ENCODE assay signal across 10 cellular contexts in the genomic region with DNA sequence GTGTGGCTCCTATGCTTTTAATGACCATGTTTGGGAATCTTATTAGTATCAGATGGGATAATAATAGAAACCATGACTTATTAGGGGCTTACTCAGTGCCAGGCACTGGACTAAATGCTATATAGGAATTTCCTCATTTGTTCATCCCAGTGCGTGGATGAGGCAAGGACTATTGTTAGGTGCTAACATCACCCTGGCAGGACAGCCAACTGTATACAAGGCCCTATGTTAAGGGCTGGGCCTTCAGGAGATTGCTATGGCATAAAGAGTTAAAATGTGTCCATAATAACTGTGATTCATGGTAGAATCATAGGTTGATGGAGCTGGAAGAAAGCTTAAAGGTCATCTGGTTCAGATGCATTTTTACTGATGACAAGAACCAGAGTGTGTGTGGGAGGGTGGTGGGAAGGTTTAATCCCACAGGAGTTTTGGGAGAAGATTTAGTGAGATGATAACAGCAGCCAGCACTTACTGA. TPM values are rescaled to one million over a fixed set of nuclear protein-coding genes. Genes with fewer than 3 reads are reported as not detected.
A peak's percentile ranks its signal among the peaks of the same experiment; 100 is the strongest.
DNase-seq lines count a peak whose midpoint lies in the region; ATAC-seq and TF ChIP-seq lines count a peak whose summit lies in the region.
"Had no signal": no experiment of that assay in that cellular context is flagged by ENCODE, and none has a peak within 500 bp of the region (broad histone marks: within the 10 kb centered on the region; RNA-seq: fewer than 3 reads in every experiment).

No MANE protein-coding gene starts in this region.

- TF ChIP-seq RAD21 in SK-N-SH (IDR thresholded peaks at IDR 0.05; ENCODE audit: low read length) = no peak

- ATAC-seq in gastrocnemius medialis = peak; percentile 13 to 21

- peaks cover 17 to 18% of the 10 kb centered on the region in 2 experiments for H3K4me1 ChIP-seq in SK-N-SH (ENCODE audit: control insufficient read depth in 1 of 2, insufficient read depth in 2 of 2, low read depth in 1 of 2, low read length in 1 of 2)
- H3K4me1 ChIP-seq in gastrocnemius medialis = peaks cover 58 to 62% of the 10 kb centered on the region in 2 donors
- H3K4me1 ChIP-seq in ovary (ENCODE audit: insufficient read depth) = peaks cover 5% of the 10 kb centered on the region

- 0 out of 4 replicates have a peak overlapping the region, but pooled peaks of 1 of the 2 experiments have one; percentile 2 for H3K4me3 ChIP-seq in SK-N-SH (ENCODE audit: low read depth in 2 of 2, low read length in 1 of 2)
- H3K4me3 ChIP-seq in fibroblast of pulmonary artery (replicated peaks; ENCODE audit: low read depth, low read length) = no peak overlapping the region
- H3K4me3 ChIP-seq in gastrocnemius medialis = no peak overlapping the region
- no peak overlapping the region for H3K4me3 ChIP-seq in ovary

- DNase-seq in EH (ENCODE audit: low read depth) (peak; percentile 99), SK-N-SH (no peak), fibroblast of pulmonary artery (ENCODE audit: low read depth) (peak; percentile 76), gastrocnemius medialis (peak in 1 of 2 donors; percentile 56), SKM-1 (lab: John Stamatoyannopoulos, UW; ENCODE audit: unreplicated experiment) (no peak), ovary (no peak), NCI-H128 (lab: John Stamatoyannopoulos, UW; ENCODE audit: unreplicated experiment) (no peak), SK-N-DZ (ENCODE audit: low spot score) (no peak)
- DNase-seq: CD4-positive, alpha-beta memory T cell; NCI-H524 treated with DMSO at 0.1 percent for 48 hours had no signal

- peak overlapping the region; percentile 57 for H3K4me2 ChIP-seq in SK-N-SH

- H3K27ac ChIP-seq in SK-N-SH (ENCODE audit: low read depth in 2 of 2, low read length in 1 of 2) = peak overlapping the region; percentile 77 to 90
- peak overlapping the region; percentile 97 to 100 (median 99) for H3K27ac ChIP-seq in gastrocnemius medialis
- H3K27ac ChIP-seq in ovary = no peak overlapping the region

- CTCF ChIA-PET in SK-N-SH (lab: Yijun Ruan, JAX) = interaction anchor here (2.0 to 3.6 kb wide), 2 partner anchors 20 to 34 kb away, joined by 9 to 12 read pairs; no protein-coding TSS in a partner anchor

- H3K27me3 ChIP-seq in SK-N-SH (ENCODE audit: insufficient read depth) (no peaks in the 10 kb centered on the region), gastrocnemius medialis (no peaks in the 10 kb centered on the region), ovary (no peaks in the 10 kb centered on the region)

- intact Hi-C loops in gastrocnemius medialis (cut with DNase I; ENCODE audit: low total_unique reads) = loop anchor here (1.0 to 10.0 kb wide), 5 partner anchors 16 to 1198 kb away; a partner anchor contains a TSS
- intact Hi-C loops in ovary (cut with DNase I) = no loop called here

- H3K36me3 ChIP-seq in SK-N-SH (replicated peaks in 1 of 2; ENCODE audit: control insufficient read depth in 1 of 2, insufficient read depth in 2 of 2, low read length in 1 of 2) (no peaks in the 10 kb centered on the region), gastrocnemius medialis (no peaks in the 10 kb centered on the region), ovary (no peaks in the 10 kb centered on the region)

- peaks cover 31% of the 10 kb centered on the region for H3K79me2 ChIP-seq in SK-N-SH (ENCODE audit: insufficient read depth)

- in situ Hi-C loops in gastrocnemius medialis (cut with MboI; ENCODE audit: low sequenced_read_pairs in 4 of 4) = no loop called here

- H3K9ac ChIP-seq in SK-N-SH = peak overlapping the region; percentile 55; the same call in 1 of the 2 replicates

- peaks cover 40% of the 10 kb centered on the region for H3F3A ChIP-seq in SK-N-SH (replicated peaks; ENCODE audit: insufficient read depth)

- H3K9me3 ChIP-seq in SK-N-SH = no peaks in the 10 kb centered on the region
- H3K9me3 ChIP-seq in gastrocnemius medialis = no peaks in the 10 kb centered on the region
- no peaks in the 10 kb centered on the region for H3K9me3 ChIP-seq in ovary

- POLR2A ChIA-PET in SK-N-SH (lab: Yijun Ruan, JAX) = no interaction called here

- no peak for TF ChIP-seq POLR2A in gastrocnemius medialis (IDR thresholded peaks at IDR 0.05)
- no peak for TF ChIP-seq POLR2A in ovary (IDR thresholded peaks at IDR 0.05)

- no peaks in the 10 kb centered on the region for H4K20me1 ChIP-seq in SK-N-SH (ENCODE audit: insufficient read depth)

- 11% methylated on average over 1 of the region's 1 CpG for WGBS in SK-N-SH (ENCODE audit: low lambda C conversion rate)
- WGBS in ovary, 3 donors = 70 to 82% (median 75%) methylated on average over 1 of the region's 1 CpG

- H2AFZ ChIP-seq in SK-N-SH (ENCODE audit: low read depth) = peak overlapping the region; percentile 69; the same call in 1 of the 2 replicates

- TF ChIP-seq CTCF in SK-N-SH (IDR thresholded peaks at IDR 0.05) (no peak), fibroblast of pulmonary artery (IDR thresholded peaks at IDR 0.05; ENCODE audit: low read length, missing control alignments) (no peak), gastrocnemius medialis (IDR thresholded peaks at IDR 0.05 in 4 of 5, conservative IDR thresholded peaks at IDR 0.05 in 1 of 5) (no peak), ovary (IDR thresholded peaks at IDR 0.05) (no peak)

- TF ChIP-seq EP300 in SK-N-SH (IDR thresholded peaks at IDR 0.05; ENCODE audit: borderline replicate concordance in 1 of 2, low read depth in 1 of 2, low read length in 1 of 2) (no peak; a peak in 2 of 4 replicates), ovary (IDR thresholded peaks at IDR 0.05) (no peak)

- H3K9me2 ChIP-seq in SK-N-SH = no peaks in the 10 kb centered on the region

TF ChIP-seq in SK-N-SH, 30 proteins besides CTCF, POLR2A, EP300 and RAD21 (continues in another document):
- TF ChIP-seq, protein P1, sequence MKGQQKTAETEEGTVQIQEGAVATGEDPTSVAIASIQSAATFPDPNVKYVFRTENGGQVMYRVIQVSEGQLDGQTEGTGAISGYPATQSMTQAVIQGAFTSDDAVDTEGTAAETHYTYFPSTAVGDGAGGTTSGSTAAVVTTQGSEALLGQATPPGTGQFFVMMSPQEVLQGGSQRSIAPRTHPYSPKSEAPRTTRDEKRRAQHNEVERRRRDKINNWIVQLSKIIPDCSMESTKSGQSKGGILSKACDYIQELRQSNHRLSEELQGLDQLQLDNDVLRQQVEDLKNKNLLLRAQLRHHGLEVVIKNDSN (IDR thresholded peaks at IDR 0.05; ENCODE audit: borderline replicate concordance, low read depth) = no peak
- TF ChIP-seq MXI1 (IDR thresholded peaks at IDR 0.05; ENCODE audit: low read depth, low read length) (no peak), TCF12 (IDR thresholded peaks at IDR 0.05) (peak; percentile 91), ELF1 (IDR thresholded peaks at IDR 0.05) (no peak; the same call in 1 of the 2 replicates), FOSL2 (IDR thresholded peaks at IDR 0.05; ENCODE audit: borderline replicate concordance, low read depth) (peak; percentile 87), RCOR1 (IDR thresholded peaks at IDR 0.05; ENCODE audit: low read length) (no peak), MEF2A (IDR thresholded peaks at IDR 0.05; ENCODE audit: borderline replicate concordance, low read depth) (peak; percentile 92)
- TF ChIP-seq, protein P2, sequence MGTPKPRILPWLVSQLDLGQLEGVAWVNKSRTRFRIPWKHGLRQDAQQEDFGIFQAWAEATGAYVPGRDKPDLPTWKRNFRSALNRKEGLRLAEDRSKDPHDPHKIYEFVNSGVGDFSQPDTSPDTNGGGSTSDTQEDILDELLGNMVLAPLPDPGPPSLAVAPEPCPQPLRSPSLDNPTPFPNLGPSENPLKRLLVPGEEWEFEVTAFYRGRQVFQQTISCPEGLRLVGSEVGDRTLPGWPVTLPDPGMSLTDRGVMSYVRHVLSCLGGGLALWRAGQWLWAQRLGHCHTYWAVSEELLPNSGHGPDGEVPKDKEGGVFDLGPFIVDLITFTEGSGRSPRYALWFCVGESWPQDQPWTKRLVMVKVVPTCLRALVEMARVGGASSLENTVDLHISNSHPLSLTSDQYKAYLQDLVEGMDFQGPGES (IDR thresholded peaks at IDR 0.05; ENCODE audit: low read depth, low read length) = no peak
- TF ChIP-seq, protein P3, sequence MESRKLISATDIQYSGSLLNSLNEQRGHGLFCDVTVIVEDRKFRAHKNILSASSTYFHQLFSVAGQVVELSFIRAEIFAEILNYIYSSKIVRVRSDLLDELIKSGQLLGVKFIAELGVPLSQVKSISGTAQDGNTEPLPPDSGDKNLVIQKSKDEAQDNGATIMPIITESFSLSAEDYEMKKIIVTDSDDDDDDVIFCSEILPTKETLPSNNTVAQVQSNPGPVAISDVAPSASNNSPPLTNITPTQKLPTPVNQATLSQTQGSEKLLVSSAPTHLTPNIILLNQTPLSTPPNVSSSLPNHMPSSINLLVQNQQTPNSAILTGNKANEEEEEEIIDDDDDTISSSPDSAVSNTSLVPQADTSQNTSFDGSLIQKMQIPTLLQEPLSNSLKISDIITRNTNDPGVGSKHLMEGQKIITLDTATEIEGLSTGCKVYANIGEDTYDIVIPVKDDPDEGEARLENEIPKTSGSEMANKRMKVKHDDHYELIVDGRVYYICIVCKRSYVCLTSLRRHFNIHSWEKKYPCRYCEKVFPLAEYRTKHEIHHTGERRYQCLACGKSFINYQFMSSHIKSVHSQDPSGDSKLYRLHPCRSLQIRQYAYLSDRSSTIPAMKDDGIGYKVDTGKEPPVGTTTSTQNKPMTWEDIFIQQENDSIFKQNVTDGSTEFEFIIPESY (IDR thresholded peaks at IDR 0.05; ENCODE audit: borderline replicate concordance, low read depth) = no peak

RNA-seq across cellular contexts. Expression of a gene that starts 4.7 kb away (rescaled TPM):
- polyA plus RNA-seq in SK-N-SH (2012; rRNA removed) = 14.0 and 22.2 TPM in 2 replicates
- 10.7 and 15.3 TPM in 2 replicates for polyA plus RNA-seq in SK-N-SH (2012; cell fraction: cytosol; rRNA removed)
- 9.5 and 18.5 TPM in 2 replicates for polyA plus RNA-seq in SK-N-SH (2012; cell fraction: nucleus; rRNA removed)
- total RNA-seq in gastrocnemius medialis = 100 to 1,000 TPM in 3 of 4 donors, 10 to 100 TPM in 1; 80.8 to 158 (median 124) TPM
- 10 to 100 TPM; 30.3 to 83.2 (median 55.9) TPM for total RNA-seq in ovary
- polyA plus RNA-seq in ovary = 10 to 100 TPM; 15.8 to 32.9 TPM
- 26.7 and 27.8 TPM in 2 replicates for polyA plus RNA-seq in SK-N-DZ (2014; cell fraction: cytosol; rRNA removed)
- polyA plus RNA-seq in SK-N-DZ (2014; cell fraction: nucleus; rRNA removed) = 11.4 and 12.3 TPM in 2 replicates

RNA-seq across cellular contexts. Expression of a gene that starts 43.3 kb away (rescaled TPM):
- 27.5 and 32.2 TPM in 2 replicates for polyA plus RNA-seq in SK-N-SH (2012; rRNA removed)
- polyA plus RNA-seq in SK-N-SH (2012; cell fraction: cytosol; rRNA removed) = 11.8 and 23.4 TPM in 2 replicates
- 23.2 and 33.0 TPM in 2 replicates for polyA plus RNA-seq in SK-N-SH (2012; cell fraction: nucleus; rRNA removed)
- total RNA-seq in gastrocnemius medialis = 10 to 100 TPM; 17.1 to 18.9 (median 18.5) TPM
- 10 to 100 TPM in 5 of 7 donors, 1 to 10 TPM in 2; 6.3 to 21.8 (median 12.0) TPM for total RNA-seq in ovary
- polyA plus RNA-seq in ovary = 10 to 100 TPM; 10.9 to 13.9 TPM
- polyA plus RNA-seq in SK-N-DZ (2014; cell fraction: cytosol; rRNA removed) = 79.2 and 95.4 TPM in 2 replicates
- polyA plus RNA-seq in SK-N-DZ (2014; cell fraction: nucleus; rRNA removed) = 103 and 107 TPM in 2 replicates

Comparison
In these comparisons a context has a peak if more than half of its experiments do, and no peak if none do; other contexts are left out.
1. DNase-seq: peak in EH (single experiment) and fibroblast of pulmonary artery (single experiment); none in SK-N-SH (single experiment), SKM-1 (single experiment), ovary (0 of 5), NCI-H128 (single experiment) and SK-N-DZ (single experiment).
2. H3K27ac ChIP-seq: peak in SK-N-SH (2 of 2) and gastrocnemius medialis (4 of 4); none in ovary (0 of 2).